Comparison of ENCODE assay signal across 8 cellular contexts in the genomic region with DNA sequence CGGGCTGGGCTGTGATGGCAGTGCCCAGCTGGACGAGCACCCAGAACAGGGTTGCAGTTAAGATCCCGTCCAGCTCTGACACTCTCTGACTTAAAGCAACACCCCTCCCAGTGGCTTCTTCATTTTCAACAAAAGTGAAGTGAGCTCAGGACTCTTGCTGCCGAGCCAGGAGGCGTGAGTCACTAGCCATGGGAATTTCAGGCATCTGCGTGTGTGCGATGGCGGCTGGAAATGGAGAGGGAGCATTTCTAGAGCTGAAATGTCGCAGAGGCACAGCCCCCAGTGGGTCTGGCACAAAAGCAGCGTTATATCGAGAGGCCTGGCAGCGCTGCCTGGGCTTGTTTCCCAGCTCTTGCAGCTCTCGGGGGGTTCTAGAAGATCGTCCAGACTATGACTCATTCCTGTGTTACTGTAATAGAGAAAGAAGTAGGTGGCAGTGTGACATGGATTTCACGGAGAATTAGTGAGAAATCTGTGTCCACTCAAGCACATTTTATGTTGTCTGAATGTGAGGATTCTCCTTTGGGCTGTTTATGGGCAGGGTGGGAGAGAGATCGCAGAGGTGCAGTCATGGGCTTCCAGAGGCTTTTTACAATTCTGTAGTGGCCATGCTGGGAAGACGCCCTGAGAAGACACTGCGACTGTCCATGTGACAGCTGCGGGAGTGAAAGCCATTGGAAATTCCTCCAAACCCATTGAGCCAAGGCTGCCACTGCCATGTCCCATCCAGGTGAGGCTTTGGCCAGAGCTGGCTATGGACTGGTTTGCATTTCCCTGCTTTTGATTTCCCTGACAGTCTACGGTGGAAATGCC.
DNase-seq lines count a peak whose midpoint lies in the region; ATAC-seq lines count a peak whose summit lies in the region.

No MANE protein-coding gene starts in this region.

- no peaks in the 10 kb centered on the region for H3K27me3 ChIP-seq in GM23248 (replicated peaks; ENCODE audit: insufficient read depth)
- H3K27me3 ChIP-seq in rectal smooth muscle tissue (ENCODE audit: control insufficient read depth, insufficient read depth, low read length) = no peaks in the 10 kb centered on the region

- H3K4me3 ChIP-seq in GM23248 (peak overlapping the region; percentile 61), rectal smooth muscle tissue (ENCODE audit: low read length) (peak overlapping the region; percentile 50)

- H3K27ac ChIP-seq in GM23248 (peak overlapping the region; percentile 95), rectal smooth muscle tissue (ENCODE audit: low read depth, low read length) (peak overlapping the region; percentile 85)

- intact Hi-C loops in left cardiac atrium (cut with DNase I) = no loop called here

- H3K36me3 ChIP-seq in GM23248 (ENCODE audit: low read depth) = no peaks in the 10 kb centered on the region
- H3K36me3 ChIP-seq in rectal smooth muscle tissue (ENCODE audit: control insufficient read depth, insufficient read depth, low read length) = no peaks in the 10 kb centered on the region

- no peaks in the 10 kb centered on the region for H3K9me3 ChIP-seq in GM23248 (ENCODE audit: low read depth)

- H3K4me1 ChIP-seq in GM23248 (ENCODE audit: insufficient read depth) (peaks cover 47% of the 10 kb centered on the region), rectal smooth muscle tissue (ENCODE audit: control insufficient read depth, insufficient read depth, low read length) (peaks cover 14% of the 10 kb centered on the region)

- no peaks in the 10 kb centered on the region for H3K79me2 ChIP-seq in GM23248 (ENCODE audit: insufficient read depth)

- no peaks in the 10 kb centered on the region for H4K20me1 ChIP-seq in GM23248 (ENCODE audit: insufficient read depth)

- peak; percentile 98 for DNase-seq in GM23248
- peak in 50 of 56 donors; percentile 12 to 91 (median 48) for DNase-seq in amygdala (lab: John Stamatoyannopoulos, UW)
- DNase-seq in left cardiac atrium = peak; percentile 85
- DNase-seq in HuH-7.5 (ENCODE audit: low spot score) = no peak
- no peak for DNase-seq in GM19240 (ENCODE audit: insufficient read length, low spot score)
- DNase-seq in effector CD4-positive, alpha-beta T cell = no peak

- no peaks in the 10 kb centered on the region for H3K9me2 ChIP-seq in GM23248 (ENCODE audit: insufficient read depth)

- in situ Hi-C loops in GM23248 (cut with MboI) = no loop called here

- H3K9ac ChIP-seq in GM23248 (peak overlapping the region; percentile 79), rectal smooth muscle tissue (ENCODE audit: low read length) (no peak overlapping the region)

- H2AFZ ChIP-seq in GM23248 = peak overlapping the region; percentile 53

- peaks cover 56% of the 10 kb centered on the region for H3F3A ChIP-seq in GM23248 (ENCODE audit: insufficient read depth)

- ATAC-seq in left cardiac atrium = peak; percentile 75 to 88
- ATAC-seq in GM19467 (IDR thresholded peaks at IDR 0.05; ENCODE audit: unreplicated experiment) = no peak

- H3K4me2 ChIP-seq in GM23248 (ENCODE audit: unreplicated experiment) = peak overlapping the region; percentile 79

- WGBS in GM23248 (ENCODE audit: low coverage in 1 of 2, low lambda C conversion rate in 2 of 2, missing lambda C conversion rate in 2 of 2), 2 experiments = 7 to 9% methylated on average over 20 of the region's 20 CpGs

Comparison
In these comparisons a context has a peak if more than half of its experiments do, and no peak if none do; other contexts are left out.
1. DNase-seq: peak in GM23248 (single experiment), amygdala (50 of 56) and left cardiac atrium (single experiment); none in HuH-7.5 (single experiment), GM19240 (single experiment) and effector CD4-positive, alpha-beta T cell (single experiment).